37 cellular contexts compared by ENCODE assay signal in genomic region chr16:16960785-16961184, GRCh38.
"Had no signal": no experiment of that assay in that cellular context is flagged by ENCODE, and none has a peak within 500 bp of the region (broad histone marks: within the 10 kb centered on the region; RNA-seq: fewer than 3 reads in every experiment).

No MANE protein-coding gene starts in this region.

- H3K4me3 Mint-ChIP-seq: activated CD4-positive, alpha-beta memory T cell treated with anti-CD3 and anti-CD28 coated beads for 36 hours; activated CD4-positive, alpha-beta T cell treated with anti-CD3 and anti-CD28 coated beads for 36 hours; activated CD4-positive, alpha-beta T cell treated with anti-CD3 and anti-CD28 coated beads, Interleukin-2, amount 10 ng/mL, durations not matched to agents 24 days and 14 days; activated CD8-positive, alpha-beta memory T cell treated with anti-CD3 and anti-CD28 coated beads, Interleukin-2, amount 10 ng/mL, durations not matched to agents 7 days and 5 days; activated CD8-positive, alpha-beta T cell treated with anti-CD3 and anti-CD28 coated beads, Interleukin-2, amount 10 ng/mL, durations not matched to agents 7 days and 5 days; activated naive CD4-positive, alpha-beta T cell treated with anti-CD3 and anti-CD28 coated beads for 36 hours; activated naive CD4-positive, alpha-beta T cell treated with anti-CD3 and anti-CD28 coated beads, Interleukin-2, amount 50 U/mL, for 24 hours; activated naive CD8-positive, alpha-beta T cell treated with anti-CD3 and anti-CD28 coated beads for 36 hours; activated naive CD8-positive, alpha-beta T cell treated with anti-CD3 and anti-CD28 coated beads, Interleukin-2, amount 50 U/mL, for 24 hours; activated T-helper 1 cell treated with anti-CD3 and anti-CD28 coated beads, Interleukin-12 subunit alpha, Interleukin-12 subunit beta, Interleukin-2, Interleukin-4 antibody, amounts not matched to agents 30 ng/mL and 10 ng/mL and 1 ng/mL, durations not matched to agents 14 hours and 24 hours and 36 hours; T-helper 17 cell; T-helper 2 cell treated with Interferon-gamma antibody and Interleukin-4, amounts not matched to agents 5 μg/mL and 100 μg/mL, for 36 hours had no signal

- H3K36me3 Mint-ChIP-seq: activated CD4-positive, alpha-beta memory T cell treated with anti-CD3 and anti-CD28 coated beads for 36 hours; activated CD8-positive, alpha-beta memory T cell treated with anti-CD3 and anti-CD28 coated beads, Interleukin-2, amount 10 ng/mL, durations not matched to agents 7 days and 5 days; activated naive CD4-positive, alpha-beta T cell treated with anti-CD3 and anti-CD28 coated beads, Interleukin-2, amount 50 U/mL, for 24 hours; activated naive CD8-positive, alpha-beta T cell treated with anti-CD3 and anti-CD28 coated beads for 36 hours had no signal

- H3K27ac ChIP-seq: adrenal gland, body of pancreas, cardiac muscle cell, colonic mucosa, esophagus muscularis mucosa, foreskin keratinocyte, gastrocnemius medialis, heart left ventricle, WERI-Rb-1 had no signal

- H3K9me3 Mint-ChIP-seq: activated CD4-positive, alpha-beta T cell treated with anti-CD3 and anti-CD28 coated beads, Interleukin-2, amount 10 ng/mL, durations not matched to agents 24 days and 14 days; activated naive CD4-positive, alpha-beta T cell treated with anti-CD3 and anti-CD28 coated beads for 36 hours; activated naive CD8-positive, alpha-beta T cell treated with anti-CD3 and anti-CD28 coated beads for 36 hours; activated T-helper 1 cell treated with anti-CD3 and anti-CD28 coated beads, Interleukin-12 subunit alpha, Interleukin-12 subunit beta, Interleukin-2, Interleukin-4 antibody, amounts not matched to agents 30 ng/mL and 10 ng/mL and 1 ng/mL, durations not matched to agents 14 hours and 24 hours and 36 hours; activated T-helper 2 cell treated with anti-CD3 and anti-CD28 coated beads, Interferon-gamma antibody, Interleukin-2, Interleukin-4, amounts not matched to agents 10 μg/mL and 5 μg/mL and 100 μg/mL, durations not matched to agents 14 hours and 24 hours and 36 hours; T-helper 2 cell treated with Interferon-gamma antibody and Interleukin-4, amounts not matched to agents 5 μg/mL and 100 μg/mL, for 36 hours had no signal

- H3K27ac Mint-ChIP-seq: activated CD4-positive, alpha-beta memory T cell treated with anti-CD3 and anti-CD28 coated beads for 36 hours; activated CD4-positive, alpha-beta T cell treated with anti-CD3 and anti-CD28 coated beads for 36 hours; activated CD4-positive, alpha-beta T cell treated with anti-CD3 and anti-CD28 coated beads, Interleukin-2, amount 10 ng/mL, durations not matched to agents 24 days and 14 days; activated CD8-positive, alpha-beta memory T cell treated with anti-CD3 and anti-CD28 coated beads, Interleukin-2, amount 10 ng/mL, durations not matched to agents 7 days and 5 days; activated CD8-positive, alpha-beta T cell treated with anti-CD3 and anti-CD28 coated beads, Interleukin-2, amount 10 ng/mL, durations not matched to agents 7 days and 5 days; activated naive CD4-positive, alpha-beta T cell treated with anti-CD3 and anti-CD28 coated beads for 36 hours; activated naive CD8-positive, alpha-beta T cell treated with anti-CD3 and anti-CD28 coated beads for 36 hours; activated naive CD8-positive, alpha-beta T cell treated with anti-CD3 and anti-CD28 coated beads, Interleukin-2, amount 50 U/mL, for 24 hours; activated T-helper 1 cell treated with anti-CD3 and anti-CD28 coated beads, Interleukin-12 subunit alpha, Interleukin-12 subunit beta, Interleukin-2, Interleukin-4 antibody, amounts not matched to agents 30 ng/mL and 10 ng/mL and 1 ng/mL, durations not matched to agents 14 hours and 24 hours and 36 hours; activated T-helper 2 cell treated with anti-CD3 and anti-CD28 coated beads, Interferon-gamma antibody, Interleukin-2, Interleukin-4, amounts not matched to agents 10 μg/mL and 5 μg/mL and 100 μg/mL, durations not matched to agents 14 hours and 24 hours and 36 hours; T-helper 17 cell; T-helper 2 cell treated with Interferon-gamma antibody and Interleukin-4, amounts not matched to agents 5 μg/mL and 100 μg/mL, for 36 hours had no signal

- H3K4me1 Mint-ChIP-seq: activated CD4-positive, alpha-beta T cell treated with anti-CD3 and anti-CD28 coated beads for 36 hours; activated CD4-positive, alpha-beta T cell treated with anti-CD3 and anti-CD28 coated beads, Interleukin-2, amount 10 ng/mL, durations not matched to agents 24 days and 14 days; activated naive CD4-positive, alpha-beta T cell treated with anti-CD3 and anti-CD28 coated beads, Interleukin-2, amount 50 U/mL, for 24 hours; activated naive CD8-positive, alpha-beta T cell treated with anti-CD3 and anti-CD28 coated beads for 36 hours had no signal

- ATAC-seq: activated CD4-positive, alpha-beta T cell treated with anti-CD3 and anti-CD28 coated beads for 36 hours; activated CD8-positive, alpha-beta memory T cell treated with anti-CD3 and anti-CD28 coated beads, Interleukin-2, amount 10 ng/mL, durations not matched to agents 7 days and 5 days; activated CD8-positive, alpha-beta T cell treated with anti-CD3 and anti-CD28 coated beads, Interleukin-2, amount 10 ng/mL, durations not matched to agents 7 days and 5 days; activated naive CD8-positive, alpha-beta T cell treated with anti-CD3 and anti-CD28 coated beads, Interleukin-2, amount 50 U/mL, for 24 hours; body of pancreas; foreskin keratinocyte; gastrocnemius medialis; heart left ventricle; T-helper 17 cell had no signal

- H3K4me3 ChIP-seq: adrenal gland, body of pancreas, cardiac muscle cell, colonic mucosa, esophagus muscularis mucosa, gastrocnemius medialis, heart left ventricle had no signal

- H3K9me3 ChIP-seq: adrenal gland, body of pancreas, colonic mucosa, esophagus muscularis mucosa, gastrocnemius medialis, heart left ventricle had no signal

- H3K27me3 Mint-ChIP-seq: activated CD4-positive, alpha-beta T cell treated with anti-CD3 and anti-CD28 coated beads for 36 hours; activated CD4-positive, alpha-beta T cell treated with anti-CD3 and anti-CD28 coated beads, Interleukin-2, amount 10 ng/mL, durations not matched to agents 24 days and 14 days; activated naive CD4-positive, alpha-beta T cell treated with anti-CD3 and anti-CD28 coated beads, Interleukin-2, amount 50 U/mL, for 24 hours; activated naive CD8-positive, alpha-beta T cell treated with anti-CD3 and anti-CD28 coated beads for 36 hours had no signal

- DNase-seq: activated CD4-positive, alpha-beta memory T cell treated with anti-CD3 and anti-CD28 coated beads for 36 hours; activated CD4-positive, alpha-beta T cell treated with anti-CD3 and anti-CD28 coated beads for 36 hours; activated CD4-positive, alpha-beta T cell treated with anti-CD3 and anti-CD28 coated beads, Interleukin-2, amount 10 ng/mL, durations not matched to agents 24 days and 14 days; activated CD4-positive, CD25-positive, alpha-beta regulatory T cell; activated CD4-positive, CD25-positive, alpha-beta regulatory T cell treated with anti-CD3 and anti-CD28 coated beads, Interleukin-2, amount 50 U/mL, for 72 hours; activated CD8-positive, alpha-beta memory T cell treated with anti-CD3 and anti-CD28 coated beads, Interleukin-2, amount 10 ng/mL, durations not matched to agents 7 days and 5 days; activated CD8-positive, alpha-beta memory T cell treated with anti-CD3 and anti-CD28 coated beads, Interleukin-2, amount 50 U/mL, for 4 hours; activated CD8-positive, alpha-beta T cell treated with anti-CD3 and anti-CD28 coated beads, Interleukin-2, amount 10 ng/mL, durations not matched to agents 7 days and 5 days; activated effector memory CD4-positive, alpha-beta T cell treated with anti-CD3 and anti-CD28 coated beads, Interleukin-2, amount 50 U/mL, for 16 hours; activated naive CD4-positive, alpha-beta T cell treated with anti-CD3 and anti-CD28 coated beads for 36 hours; activated naive CD8-positive, alpha-beta T cell treated with anti-CD3 and anti-CD28 coated beads for 36 hours; activated naive CD8-positive, alpha-beta T cell treated with anti-CD3 and anti-CD28 coated beads, Interleukin-2, amount 50 U/mL, for 24 hours; activated T-cell treated with anti-CD3 and anti-CD28 coated beads, Interleukin-2, amount 50 U/mL, for 1 hour; activated T-cell treated with anti-CD3 and anti-CD28 coated beads, Interleukin-2, amount 50 U/mL, for 48 hours; adrenal gland; amygdala; aorta; body of pancreas; central memory CD4-positive, alpha-beta T cell; cerebellar nuclear complex; colonic mucosa; effector memory CD4-positive, alpha-beta T cell; erythroblast; foreskin keratinocyte; gastrocnemius medialis; glutamatergic neuron; heart left ventricle; T-helper 1 cell; T-helper 17 cell; T1000; WERI-Rb-1 had no signal

- H3K36me3 ChIP-seq: adrenal gland, cardiac muscle cell, colonic mucosa, esophagus muscularis mucosa, gastrocnemius medialis, heart left ventricle, WERI-Rb-1 had no signal

- H3K4me1 ChIP-seq: adrenal gland, body of pancreas, colonic mucosa, esophagus muscularis mucosa, foreskin keratinocyte, gastrocnemius medialis, heart left ventricle had no signal

- H3K27me3 ChIP-seq: adrenal gland, body of pancreas, cardiac muscle cell, colonic mucosa, esophagus muscularis mucosa, foreskin keratinocyte, gastrocnemius medialis had no signal
